ENCODE assay signal across 23 cellular contexts in genomic region chr15:39556461-39556860, GRCh38. TPM values are rescaled to one million over a fixed set of nuclear protein-coding genes. Genes with fewer than 3 reads are reported as not detected.
A peak's percentile ranks its signal among the peaks of the same experiment; 100 is the strongest.
DNase-seq lines count a peak whose midpoint lies in the region; ATAC-seq and TF ChIP-seq lines count a peak whose summit lies in the region.
"Had no signal": no experiment of that assay in that cellular context is flagged by ENCODE, and none has a peak within 500 bp of the region (broad histone marks: within the 10 kb centered on the region; RNA-seq: fewer than 3 reads in every experiment).

No MANE protein-coding gene starts in this region.

- no peak for TF ChIP-seq CTCF in neural crest cell (conservative IDR thresholded peaks at IDR 0.05)

- DNase-seq in NCI-H2196 (lab: John Stamatoyannopoulos, UW; ENCODE audit: unreplicated experiment) = peak; percentile 14
- DNase-seq in NCI-H2196 treated with DMSO at 0.1 percent for 48 hours (lab: John Stamatoyannopoulos, UW; ENCODE audit: unreplicated experiment) = no peak
- DNase-seq in NCI-H345 (lab: John Stamatoyannopoulos, UW) = peak; percentile 68
- peak; percentile 42 for DNase-seq in amniotic epithelial cell (ENCODE audit: low read depth)
- no peak for DNase-seq in neural crest cell (ENCODE audit: low read depth, low spot score)
- no peak for DNase-seq in stimulated activated naive CD8-positive, alpha-beta T cell treated with anti-CD3 and anti-CD28 coated beads, Interleukin-15, Interleukin-2, amounts not matched to agents 100 U/mL and 50 U/mL, for 24 hours
- no peak for DNase-seq in stimulated activated naive CD4-positive, alpha-beta T cell (lab: John Stamatoyannopoulos, UW)
- DNase-seq: activated B cell treated with CpG ODN at 0.5 μM for 24 hours; activated CD4-positive, alpha-beta memory T cell treated with anti-CD3 and anti-CD28 coated beads, Interleukin-2, amount 10 ng/mL, durations not matched to agents 7 days and 5 days; activated gamma-delta T cell treated with Interleukin-2 at 50 U/mL for 16 hours; activated T-cell treated with anti-CD3 and anti-CD28 coated beads for 4 hours; adrenal gland; GF-D8; HFFc6; immature natural killer cell; MG63; NCI-H187; NCI-H774; retina; SK-N-SH; stimulated activated CD8-positive, alpha-beta memory T cell treated with anti-CD3 and anti-CD28 coated beads, Interleukin-4, amount 100 ng/mL, for 48 hours had no signal

- no peaks in the 10 kb centered on the region for H3K27me3 Mint-ChIP-seq in neural crest cell (ENCODE audit: low read depth)

- peaks cover 4% of the 10 kb centered on the region for H3K4me1 Mint-ChIP-seq in neural crest cell
- H3K4me1 Mint-ChIP-seq: activated B cell treated with CpG ODN at 0.5 μM for 24 hours had no signal

- no peak for ATAC-seq in HG02970 (IDR thresholded peaks at IDR 0.05; ENCODE audit: low FRiP score, unreplicated experiment)
- no peak for ATAC-seq in stimulated activated naive CD8-positive, alpha-beta T cell treated with anti-CD3 and anti-CD28 coated beads, Interleukin-15, Interleukin-2, amounts not matched to agents 100 U/mL and 50 U/mL, for 24 hours

- H3K4me3 Mint-ChIP-seq in neural crest cell = no peak overlapping the region
- H3K4me3 Mint-ChIP-seq: activated B cell treated with CpG ODN at 0.5 μM for 24 hours; activated CD4-positive, alpha-beta memory T cell treated with anti-CD3 and anti-CD28 coated beads, Interleukin-2, amount 10 ng/mL, durations not matched to agents 7 days and 5 days; HFFc6; immature natural killer cell; T-helper 2 cell treated with Interferon-gamma antibody and Interleukin-4, amounts not matched to agents 5 μg/mL and 100 μg/mL, for 36 hours had no signal

- no peaks in the 10 kb centered on the region for H3K36me3 Mint-ChIP-seq in neural crest cell (ENCODE audit: low read depth)
- H3K36me3 Mint-ChIP-seq: immature natural killer cell had no signal

- H3K9me3 Mint-ChIP-seq in neural crest cell = peaks cover 3% of the 10 kb centered on the region
- H3K9me3 Mint-ChIP-seq: activated B cell treated with CpG ODN at 0.5 μM for 24 hours; activated CD4-positive, alpha-beta memory T cell treated with anti-CD3 and anti-CD28 coated beads, Interleukin-2, amount 10 ng/mL, durations not matched to agents 7 days and 5 days; HFFc6; immature natural killer cell; T-helper 2 cell treated with Interferon-gamma antibody and Interleukin-4, amounts not matched to agents 5 μg/mL and 100 μg/mL, for 36 hours had no signal

- H3K27ac Mint-ChIP-seq in neural crest cell (ENCODE audit: unreplicated experiment) = peak overlapping the region; percentile 37
- H3K27ac Mint-ChIP-seq: activated B cell treated with CpG ODN at 0.5 μM for 24 hours; activated CD4-positive, alpha-beta memory T cell treated with anti-CD3 and anti-CD28 coated beads, Interleukin-2, amount 10 ng/mL, durations not matched to agents 7 days and 5 days; HFFc6; immature natural killer cell; T-helper 2 cell treated with Interferon-gamma antibody and Interleukin-4, amounts not matched to agents 5 μg/mL and 100 μg/mL, for 36 hours had no signal

RNA-seq across cellular contexts. Expression of gene THBS1, which starts 24.4 kb away (rescaled TPM):
- 17.3 and 20.7 TPM in 2 replicates for total RNA-seq in neural crest cell

Comparison
In these comparisons a context has a peak if more than half of its experiments do, and no peak if none do; other contexts are left out.
1. DNase-seq: peak in NCI-H2196 (single experiment), NCI-H345 (single experiment) and amniotic epithelial cell (single experiment); none in NCI-H2196 treated with DMSO at 0.1 percent for 48 hours (single experiment), neural crest cell (single experiment), stimulated activated naive CD8-positive, alpha-beta T cell treated with anti-CD3 and anti-CD28 coated beads, Interleukin-15, Interleukin-2, amounts not matched to agents 100 U/mL and 50 U/mL, for 24 hours (single experiment) and stimulated activated naive CD4-positive, alpha-beta T cell (0 of 6).